9 cellular contexts compared by ENCODE assay signal in the genomic region with DNA sequence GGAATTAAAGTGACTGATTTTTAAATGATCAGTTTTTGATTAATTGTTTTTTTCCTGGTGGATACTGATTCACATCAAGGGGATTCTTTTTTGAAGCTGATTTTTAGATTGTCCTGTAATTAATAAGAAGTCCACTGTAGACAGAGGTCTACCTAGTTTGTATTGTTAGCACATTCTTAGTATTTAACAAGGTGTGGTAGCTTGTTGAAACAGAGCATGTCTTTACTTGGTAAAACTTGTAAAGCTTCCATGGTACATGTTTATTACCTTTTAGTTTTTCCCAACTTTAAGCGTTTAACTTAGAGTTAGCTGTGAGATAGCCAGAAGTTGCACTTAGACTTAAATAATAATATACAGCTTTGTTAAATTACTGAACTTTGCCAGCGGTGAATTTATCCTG. TPM values are rescaled to one million over a fixed set of nuclear protein-coding genes. Genes with fewer than 3 reads are reported as not detected.
DNase-seq lines count a peak whose midpoint lies in the region; ATAC-seq, FAIRE-seq and TF ChIP-seq lines count a peak whose summit lies in the region.
"Had no signal": no experiment of that assay in that cellular context is flagged by ENCODE, and none has a peak within 500 bp of the region (broad histone marks: within the 10 kb centered on the region; RNA-seq: fewer than 3 reads in every experiment).

No MANE protein-coding gene starts in this region.

- peaks cover 0 to 36% (median 23%) of the 10 kb centered on the region in 4 donors for H3K4me1 ChIP-seq in tibial artery

- H3K27ac ChIP-seq in tibial artery, result no peak overlapping the region

- ATAC-seq in activated naive CD8-positive, alpha-beta T cell treated with anti-CD3 and anti-CD28 coated beads, Interleukin-2, amount 10 ng/mL, durations not matched to agents 7 days and 5 days (ENCODE audit: low read depth), result no peak
- ATAC-seq in GM18517 (IDR thresholded peaks at IDR 0.05; ENCODE audit: unreplicated experiment), result no peak

- CTCF ChIA-PET in activated naive CD4-positive, alpha-beta T cell treated with anti-CD3 and anti-CD28 coated beads, Interleukin-2, amount 10 ng/mL, durations not matched to agents 7 days and 5 days (lab: Charles Lee), result interaction anchor here (1.8 kb wide), 1 partner anchor 65 kb away, joined by 5 read pairs; the partner anchor contains the start of genes ANKRA2 and UTP15

- H3K27ac Mint-ChIP-seq in activated naive CD4-positive, alpha-beta T cell treated with anti-CD3 and anti-CD28 coated beads, Interleukin-2, amount 10 ng/mL, durations not matched to agents 7 days and 5 days, result peak overlapping the region; percentile 98
- peak overlapping the region; percentile 99 for H3K27ac Mint-ChIP-seq in activated naive CD8-positive, alpha-beta T cell treated with anti-CD3 and anti-CD28 coated beads, Interleukin-2, amount 10 ng/mL, durations not matched to agents 7 days and 5 days

- intact Hi-C loops in tibial artery (cut with DNase I; ENCODE audit: low total_unique reads), result loop anchor here (10.0 kb wide), 1 partner anchor 55 kb away; the partner anchor contains the start of gene FOXD1

- H3K36me3 ChIP-seq in kidney epithelial cell (ENCODE audit: control insufficient read depth, insufficient read depth, low read length) (no peaks in the 10 kb centered on the region), tibial artery (peaks cover 34 to 42% (median 37%) of the 10 kb centered on the region in 3 donors)

- TF ChIP-seq CTCF in kidney epithelial cell (IDR thresholded peaks at IDR 0.05; ENCODE audit: insufficient read depth, low read length, poor library complexity, severe bottlenecking) (no peak), tibial artery (IDR thresholded peaks at IDR 0.05) (no peak)

- peak overlapping the region; percentile 96 for H3K4me3 Mint-ChIP-seq in activated naive CD4-positive, alpha-beta T cell treated with anti-CD3 and anti-CD28 coated beads, Interleukin-2, amount 10 ng/mL, durations not matched to agents 7 days and 5 days
- peak overlapping the region; percentile 97 for H3K4me3 Mint-ChIP-seq in activated naive CD8-positive, alpha-beta T cell treated with anti-CD3 and anti-CD28 coated beads, Interleukin-2, amount 10 ng/mL, durations not matched to agents 7 days and 5 days

- peaks cover 3% of the 10 kb centered on the region for H3K27me3 Mint-ChIP-seq in activated naive CD4-positive, alpha-beta T cell treated with anti-CD3 and anti-CD28 coated beads, Interleukin-2, amount 10 ng/mL, durations not matched to agents 7 days and 5 days
- H3K27me3 Mint-ChIP-seq in activated naive CD8-positive, alpha-beta T cell treated with anti-CD3 and anti-CD28 coated beads, Interleukin-2, amount 10 ng/mL, durations not matched to agents 7 days and 5 days, result peaks cover 5% of the 10 kb centered on the region

- no peaks in the 10 kb centered on the region for H3K9me3 Mint-ChIP-seq in activated naive CD4-positive, alpha-beta T cell treated with anti-CD3 and anti-CD28 coated beads, Interleukin-2, amount 10 ng/mL, durations not matched to agents 7 days and 5 days
- no peaks in the 10 kb centered on the region for H3K9me3 Mint-ChIP-seq in activated naive CD8-positive, alpha-beta T cell treated with anti-CD3 and anti-CD28 coated beads, Interleukin-2, amount 10 ng/mL, durations not matched to agents 7 days and 5 days

- H3K36me3 Mint-ChIP-seq in activated naive CD4-positive, alpha-beta T cell treated with anti-CD3 and anti-CD28 coated beads, Interleukin-2, amount 10 ng/mL, durations not matched to agents 7 days and 5 days, result peaks cover 47% of the 10 kb centered on the region
- H3K36me3 Mint-ChIP-seq in activated naive CD8-positive, alpha-beta T cell treated with anti-CD3 and anti-CD28 coated beads, Interleukin-2, amount 10 ng/mL, durations not matched to agents 7 days and 5 days, result peaks cover 20% of the 10 kb centered on the region

- H3K4me3 ChIP-seq in kidney epithelial cell (ENCODE audit: low read depth, low read length) (peak overlapping the region; percentile 79), tibial artery (peak overlapping the region; percentile 83 to 97)

- FAIRE-seq in RCC 7860 (lab: Jason Lieb, UNC), result no peak

- H3K27me3 ChIP-seq in kidney epithelial cell (ENCODE audit: control insufficient read depth, insufficient read depth, low read length) (no peaks in the 10 kb centered on the region), tibial artery (no peaks in the 10 kb centered on the region)

- DNase-seq in activated naive CD4-positive, alpha-beta T cell treated with anti-CD3 and anti-CD28 coated beads, Interleukin-2, amount 10 ng/mL, durations not matched to agents 7 days and 5 days, result no peak
- no peak for DNase-seq in activated naive CD4-positive, alpha-beta T cell treated with Interleukin-2 at 50 U/mL for 16 hours
- no peak for DNase-seq in activated naive CD8-positive, alpha-beta T cell treated with anti-CD3 and anti-CD28 coated beads, Interleukin-2, amount 10 ng/mL, durations not matched to agents 7 days and 5 days
- DNase-seq in kidney epithelial cell (ENCODE audit: low read depth) (no peak), tibial artery (no peak), RCC 7860 (ENCODE audit: low spot score) (no peak), GM03348 (ENCODE audit: low spot score) (no peak)
- DNase-seq: DMS153 had no signal

- no peaks in the 10 kb centered on the region for H3K9me3 ChIP-seq in tibial artery

- H3K4me1 Mint-ChIP-seq in activated naive CD4-positive, alpha-beta T cell treated with anti-CD3 and anti-CD28 coated beads, Interleukin-2, amount 10 ng/mL, durations not matched to agents 7 days and 5 days, result peaks cover 49% of the 10 kb centered on the region
- peaks cover 34% of the 10 kb centered on the region for H3K4me1 Mint-ChIP-seq in activated naive CD8-positive, alpha-beta T cell treated with anti-CD3 and anti-CD28 coated beads, Interleukin-2, amount 10 ng/mL, durations not matched to agents 7 days and 5 days

- POLR2A ChIA-PET in activated naive CD8-positive, alpha-beta T cell treated with anti-CD3 and anti-CD28 coated beads, Interleukin-2, amount 10 ng/mL, durations not matched to agents 7 days and 5 days (lab: Charles Lee), result interaction anchor here (0.7 to 1.9 kb wide), 4 partner anchors 19 to 509 kb away, joined by 3 to 9 read pairs (median 3); no protein-coding TSS in a partner anchor

RNA-seq across cellular contexts. Expression of gene BTF3, which starts 1.5 kb away (rescaled TPM):
- 100 to 1,000 TPM; 658 to 664 TPM for total RNA-seq in activated naive CD8-positive, alpha-beta T cell treated with anti-CD3 and anti-CD28 coated beads, Interleukin-2, amount 10 ng/mL, durations not matched to agents 7 days and 5 days
- total RNA-seq in kidney epithelial cell, result 668 and 708 TPM in 2 replicates

RNA-seq across cellular contexts. Expression of gene FOXD1, which starts 51.2 kb away (rescaled TPM):
- under 1 TPM in 1 of 2 experiments, not detected in 1; 0.14 TPM for total RNA-seq in activated naive CD8-positive, alpha-beta T cell treated with anti-CD3 and anti-CD28 coated beads, Interleukin-2, amount 10 ng/mL, durations not matched to agents 7 days and 5 days
- 14.7 and 22.0 TPM in 2 replicates for total RNA-seq in kidney epithelial cell

Comparison
In these comparisons a context has a peak if more than half of its experiments do, and no peak if none do; other contexts are left out.
1. RNA of gene FOXD1, which starts 51.2 kb away (total RNA-seq): 14.7 to 22.0 TPM in kidney epithelial cell; 0.14 TPM in activated naive CD8-positive, alpha-beta T cell treated with anti-CD3 and anti-CD28 coated beads, Interleukin-2, amount 10 ng/mL, durations not matched to agents 7 days and 5 days; every median in the first group is over 10 times any median in the second.